In the genomic region with DNA sequence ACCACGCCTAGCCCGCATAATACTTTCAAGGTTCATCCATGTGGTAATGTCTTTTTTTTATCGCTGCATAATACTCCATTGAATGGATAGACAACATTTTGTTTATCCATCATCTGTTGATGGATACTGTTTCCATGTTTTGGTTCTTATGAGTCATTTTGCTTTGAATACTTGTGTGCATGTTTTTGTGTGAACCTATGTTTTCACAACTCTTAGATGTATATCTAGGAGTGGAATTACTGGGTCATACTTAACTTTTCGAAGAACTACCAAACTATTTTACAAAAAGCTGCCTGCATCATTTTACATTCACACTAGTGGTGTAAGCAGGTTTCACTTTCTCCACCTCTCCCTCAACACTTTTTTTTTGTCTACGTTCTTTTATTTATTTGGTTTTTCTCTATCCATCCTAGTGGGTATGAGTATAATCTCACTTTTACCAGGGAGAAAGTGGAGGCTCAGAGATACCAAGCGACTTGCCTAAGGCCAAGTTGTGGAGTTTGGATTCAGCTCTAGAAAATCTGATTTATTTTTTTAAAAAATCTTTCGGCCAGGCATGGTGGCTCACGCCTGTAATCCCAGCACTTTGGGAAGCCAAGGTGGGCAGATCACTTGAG, we compare ENCODE assay signal across 19 cellular contexts.
DNase-seq lines count a peak whose midpoint lies in the region; FAIRE-seq and TF ChIP-seq lines count a peak whose summit lies in the region.
"Had no signal": no experiment of that assay in that cellular context is flagged by ENCODE, and none has a peak within 500 bp of the region (broad histone marks: within the 10 kb centered on the region; RNA-seq: fewer than 3 reads in every experiment).

No MANE protein-coding gene starts in this region.

- H3K36me3 Mint-ChIP-seq in CD14-positive monocyte, result peaks cover 16 to 32% of the 10 kb centered on the region in 2 donors
- peaks cover 0 to 10% (median 0%) of the 10 kb centered on the region in 3 donors for H3K36me3 Mint-ChIP-seq in CD8-positive, alpha-beta memory T cell

- H3K4me1 ChIP-seq in CD8-positive, alpha-beta memory T cell (ENCODE audit: insufficient read depth, low read length), result no peaks in the 10 kb centered on the region
- H3K4me1 ChIP-seq in keratinocyte (ENCODE audit: control insufficient read depth, extremely low read depth, insufficient read depth, low read length), result peaks cover 37% of the 10 kb centered on the region

- peaks cover 8% of the 10 kb centered on the region for H4K20me1 ChIP-seq in keratinocyte (ENCODE audit: control insufficient read depth, extremely low read depth, insufficient read depth, low read length)

- no peak for FAIRE-seq in keratinocyte (lab: Jason Lieb, UNC)
- FAIRE-seq: GM18507, HTR-8/SVneo had no signal

- no peak overlapping the region for H3K27ac ChIP-seq in CD8-positive, alpha-beta memory T cell (ENCODE audit: low read depth, low read length)
- peak overlapping the region; percentile 18 for H3K27ac ChIP-seq in keratinocyte (ENCODE audit: control insufficient read depth, insufficient read depth, low read length)
- H3K27ac ChIP-seq: body of pancreas, left ventricle myocardium inferior, ovary, suprapubic skin, VCaP had no signal

- no peak overlapping the region for H3K4me3 ChIP-seq in CD8-positive, alpha-beta memory T cell (ENCODE audit: low read length)
- no peak overlapping the region for H3K4me3 ChIP-seq in keratinocyte (ENCODE audit: control insufficient read depth in 2 of 3, extremely low read depth in 1 of 3, insufficient read depth in 2 of 3, low read depth in 1 of 3, low read length in 3 of 3)
- H3K4me3 ChIP-seq: body of pancreas, left ventricle myocardium inferior, ovary, suprapubic skin had no signal

- no peaks in the 10 kb centered on the region for H3K9me3 Mint-ChIP-seq in CD14-positive monocyte
- H3K9me3 Mint-ChIP-seq in CD8-positive, alpha-beta memory T cell, result no peaks in the 10 kb centered on the region
- H3K9me3 Mint-ChIP-seq: dendritic cell treated with granulocyte-macrophage colony-stimulating factor and Interleukin-4, amounts not matched to agents 40 ng/mL and 50 ng/mL, for 4 days had no signal

- H3K79me2 ChIP-seq in keratinocyte (ENCODE audit: control insufficient read depth, insufficient read depth, low read length), result peaks cover 66% of the 10 kb centered on the region

- no peak for DNase-seq in CD14-positive monocyte (ENCODE audit: low spot score)
- DNase-seq in CD8-positive, alpha-beta memory T cell, result no peak
- peak; percentile 44 for DNase-seq in amniotic epithelial cell (ENCODE audit: low read depth)
- DNase-seq in keratinocyte (ENCODE audit: low read depth, low spot score), result no peak
- DNase-seq in posterior vena cava (ENCODE audit: low spot score), result no peak
- DNase-seq in EL, result no peak
- no peak for DNase-seq in superior temporal gyrus (ENCODE audit: extremely low spot score)
- DNase-seq: activated naive CD4-positive, alpha-beta T cell treated with Interleukin-2 at 50 U/mL for 16 hours; body of pancreas; left ventricle myocardium inferior; NCI-H1105 treated with DMSO at 0.1 percent for 48 hours; NCI-H2107; NCI-H524; ovary had no signal

- dilution Hi-C loops in keratinocyte (cut with MboI; ENCODE audit: extremely low pct_ligation_motif_present, low sequenced_read_pairs), result no loop called here

- H3K9me1 ChIP-seq in keratinocyte (ENCODE audit: control insufficient read depth, extremely low read depth, insufficient read depth, low read length), result peaks cover 7% of the 10 kb centered on the region

- no peak overlapping the region for H3K4me2 ChIP-seq in keratinocyte (ENCODE audit: control insufficient read depth, extremely low read depth, insufficient read depth, low read depth, low read length)

- peak overlapping the region in 4 of 7 donors; percentile 26 to 73 (median 50) for H3K27ac Mint-ChIP-seq in CD14-positive monocyte
- peak overlapping the region in 5 of 8 donors; percentile 10 to 82 (median 66) for H3K27ac Mint-ChIP-seq in CD8-positive, alpha-beta memory T cell
- H3K27ac Mint-ChIP-seq: dendritic cell treated with granulocyte-macrophage colony-stimulating factor and Interleukin-4, amounts not matched to agents 40 ng/mL and 50 ng/mL, for 4 days had no signal

- H3K4me3 Mint-ChIP-seq in CD14-positive monocyte, result no peak overlapping the region
- H3K4me3 Mint-ChIP-seq in CD8-positive, alpha-beta memory T cell, result no peak overlapping the region
- H3K4me3 Mint-ChIP-seq: dendritic cell treated with granulocyte-macrophage colony-stimulating factor and Interleukin-4, amounts not matched to agents 40 ng/mL and 50 ng/mL, for 4 days had no signal

- no peak overlapping the region for H3K9ac ChIP-seq in keratinocyte (ENCODE audit: control insufficient read depth, extremely low read depth, insufficient read depth, low read length)

- no peak overlapping the region for H2AFZ ChIP-seq in keratinocyte (ENCODE audit: control insufficient read depth, low read length)

- H3K9me3 ChIP-seq in CD8-positive, alpha-beta memory T cell (ENCODE audit: low read length), result no peaks in the 10 kb centered on the region
- no peaks in the 10 kb centered on the region for H3K9me3 ChIP-seq in keratinocyte (ENCODE audit: control insufficient read depth, low read depth, low read length)
- H3K9me3 ChIP-seq: body of pancreas, left ventricle myocardium inferior, ovary, suprapubic skin had no signal

- no peaks in the 10 kb centered on the region for H3K27me3 Mint-ChIP-seq in CD14-positive monocyte (ENCODE audit: low read depth in 3 of 3)
- no peaks in the 10 kb centered on the region for H3K27me3 Mint-ChIP-seq in CD8-positive, alpha-beta memory T cell
- H3K27me3 Mint-ChIP-seq: dendritic cell treated with granulocyte-macrophage colony-stimulating factor and Interleukin-4, amounts not matched to agents 40 ng/mL and 50 ng/mL, for 4 days had no signal

- POLR2A ChIA-PET in CD8-positive, alpha-beta memory T cell (lab: Charles Lee), result no interaction called here

- no peaks in the 10 kb centered on the region for H3K27me3 ChIP-seq in CD8-positive, alpha-beta memory T cell (ENCODE audit: insufficient read depth, low read length, poor library complexity, severe bottlenecking)
- H3K27me3 ChIP-seq in keratinocyte (ENCODE audit: control insufficient read depth, extremely low read depth, insufficient read depth, low read length), result no peaks in the 10 kb centered on the region
- H3K27me3 ChIP-seq: body of pancreas, ovary, suprapubic skin had no signal

- H3K36me3 ChIP-seq in CD8-positive, alpha-beta memory T cell (ENCODE audit: insufficient read depth, low read length), result no peaks in the 10 kb centered on the region
- peaks cover 1 to 4% of the 10 kb centered on the region in 2 experiments for H3K36me3 ChIP-seq in keratinocyte (ENCODE audit: control insufficient read depth in 2 of 2, extremely low read depth in 1 of 2, insufficient read depth in 2 of 2, low read length in 2 of 2)
- H3K36me3 ChIP-seq: left ventricle myocardium inferior, ovary, suprapubic skin had no signal

- TF ChIP-seq CTCF in CD14-positive monocyte (IDR thresholded peaks at IDR 0.05) (no peak), keratinocyte (optimal IDR thresholded peaks at IDR 0.05 in 1 of 3, IDR thresholded peaks at IDR 0.05 in 1 of 3, conservative IDR thresholded peaks at IDR 0.05 in 1 of 3; ENCODE audit: extremely low read depth in 1 of 3, insufficient read depth in 2 of 3, low read length in 3 of 3) (no peak)

- peaks cover 29% of the 10 kb centered on the region for H3K4me1 Mint-ChIP-seq in CD14-positive monocyte
- H3K4me1 Mint-ChIP-seq in CD8-positive, alpha-beta memory T cell, result peaks cover 23 to 65% (median 34%) of the 10 kb centered on the region in 3 donors

- intact Hi-C loops in CD14-positive monocyte (cut with micrococcal nuclease), result no loop called here
- intact Hi-C loops in posterior vena cava (cut with DNase I), result no loop called here

- CTCF ChIA-PET in CD8-positive, alpha-beta memory T cell (lab: Charles Lee), result interaction anchor here (1.0 to 1.2 kb wide), 2 partner anchors 26 to 102 kb away, joined by 3 read pairs; no protein-coding TSS in a partner anchor
